ENCODE assay signal across 22 cellular contexts in genomic region chr11:43382614-43383013, GRCh38. TPM values are rescaled to one million over a fixed set of nuclear protein-coding genes. Genes with fewer than 3 reads are reported as not detected.
A peak's percentile ranks its signal among the peaks of the same experiment; 100 is the strongest.
DNase-seq lines count a peak whose midpoint lies in the region; ATAC-seq, FAIRE-seq and TF ChIP-seq lines count a peak whose summit lies in the region.
"Had no signal": no experiment of that assay in that cellular context is flagged by ENCODE, and none has a peak within 500 bp of the region (broad histone marks: within the 10 kb centered on the region; RNA-seq: fewer than 3 reads in every experiment).

No MANE protein-coding gene starts in this region.

- H3K27ac ChIP-seq in SK-N-MC: peak overlapping the region; percentile 54; the same call in 1 of the 2 replicates
- H3K27ac ChIP-seq in K562 (ENCODE audit: extremely low read depth, low read depth, low read length): no peak overlapping the region
- H3K27ac ChIP-seq in right lobe of liver: peak overlapping the region in 1 of 3 donors; percentile 9
- peak overlapping the region; percentile 75 to 82 (median 76) for H3K27ac ChIP-seq in thyroid gland
- H3K27ac ChIP-seq in neuronal stem cell (replicated peaks; ENCODE audit: low read length): no peak overlapping the region
- H3K27ac ChIP-seq: A549 had no signal

- no TSS peak for BruUV-seq in K562 (replicated peaks; lab: Mats Ljungman, UMichigan)

- no peak overlapping the region for H3K4me3 ChIP-seq in SK-N-MC
- H3K4me3 ChIP-seq in K562: no peak overlapping the region
- no peak overlapping the region for H3K4me3 ChIP-seq in right lobe of liver
- H3K4me3 ChIP-seq in thyroid gland (replicated peaks in 1 of 3): no peak overlapping the region
- H3K4me3 ChIP-seq in neuronal stem cell (ENCODE audit: low read length in 2 of 2): no peak overlapping the region
- H3K4me3 ChIP-seq: A549, HAP-1 had no signal

- no peak overlapping the region for H4K8ac ChIP-seq in neuronal stem cell (ENCODE audit: low read depth, low read length)

- H3K14ac ChIP-seq in neuronal stem cell (ENCODE audit: low read length): no peak overlapping the region

- H3K27me3 ChIP-seq in K562 (ENCODE audit: control insufficient read depth in 2 of 2, insufficient read depth in 2 of 2, low read length in 2 of 2): no peaks in the 10 kb centered on the region
- H3K27me3 ChIP-seq in right lobe of liver: no peaks in the 10 kb centered on the region
- no peaks in the 10 kb centered on the region for H3K27me3 ChIP-seq in thyroid gland
- no peaks in the 10 kb centered on the region for H3K27me3 ChIP-seq in neuronal stem cell (ENCODE audit: control insufficient read depth in 3 of 3, insufficient read depth in 3 of 3, low read depth in 1 of 3, low read length in 3 of 3)

- H2BK12ac ChIP-seq in neuronal stem cell (ENCODE audit: low read length): no peak overlapping the region

- ATAC-seq in K562 (no peak), right lobe of liver (peak in 3 of 4 donors; percentile 43 to 69 (median 62)), GM21526 (IDR thresholded peaks at IDR 0.05; ENCODE audit: low FRiP score, unreplicated experiment) (no peak)
- ATAC-seq: A549 had no signal

- POLR2A ChIA-PET in K562 (lab: Yijun Ruan, JAX): no interaction called here

- H4K20me1 ChIP-seq in K562 (replicated peaks; ENCODE audit: control insufficient read depth, insufficient read depth, low read length): 0 out of 2 replicates have a peak, but pooled peaks cover 5% of the 10 kb centered on the region

- intact Hi-C loops in K562 (cut with micrococcal nuclease) (no loop called here), right lobe of liver (cut with DNase I) (no loop called here), thyroid gland (cut with DNase I) (no loop called here)

- TF ChIP-seq RAD21 in K562 (CRISPR knock-in tag; conservative IDR thresholded peaks at IDR 0.05 in 1 of 2, IDR thresholded peaks at IDR 0.05 in 1 of 2): no peak

- H3K9me3 ChIP-seq in SK-N-MC (ENCODE audit: low read depth, low read length) (no peaks in the 10 kb centered on the region), K562 (replicated peaks; ENCODE audit: control insufficient read depth, insufficient read depth, low read depth, low read length) (no peaks in the 10 kb centered on the region), right lobe of liver (no peaks in the 10 kb centered on the region), thyroid gland (no peaks in the 10 kb centered on the region), neuronal stem cell (replicated peaks in 1 of 2; ENCODE audit: control insufficient read depth in 2 of 2, insufficient read depth in 1 of 2, low read depth in 1 of 2, low read length in 2 of 2) (no peaks in the 10 kb centered on the region)
- H3K9me3 ChIP-seq: A549, HAP-1 had no signal

- H2BK120ac ChIP-seq in neuronal stem cell (ENCODE audit: low read depth, low read length): no peak overlapping the region

- CTCF ChIA-PET in K562 (lab: Yijun Ruan, JAX; ENCODE audit: low intra/inter-chr PET ratio): no interaction called here

- no peak overlapping the region for H3K23ac ChIP-seq in neuronal stem cell (ENCODE audit: low read depth, low read length, poor library complexity)

- WGBS in K562 (ENCODE audit: insufficient coverage, low coverage, missing lambda C conversion rate): no CpG with 5 or more reads among the region's 1 CpG
- 90% methylated on average over 1 of the region's 1 CpG for WGBS in right lobe of liver (ENCODE audit: insufficient coverage, low coverage, low lambda C conversion rate, missing lambda C conversion rate)
- WGBS in thyroid gland, 2 donors: 35 to 38% methylated on average over 1 of the region's 1 CpG
- no CpG with 5 or more reads among the region's 1 CpG for WGBS in neuronal stem cell (ENCODE audit: extremely low coverage in 2 of 2, insufficient read length in 2 of 2, insufficient replicate concordance in 1 of 2), 2 donors

- H3K9me1 ChIP-seq in K562 (ENCODE audit: control insufficient read depth, insufficient read depth, low read length): no peaks in the 10 kb centered on the region

- peaks cover 17% of the 10 kb centered on the region for H3K79me2 ChIP-seq in K562 (ENCODE audit: control insufficient read depth, insufficient read depth, low read length)

- no peak for TF ChIP-seq EP300 in K562 (IDR thresholded peaks at IDR 0.05; ENCODE audit: low read length)

- no peak overlapping the region for H3K4ac ChIP-seq in neuronal stem cell (ENCODE audit: low read length)

- in situ Hi-C loops in K562 (cut with MboI): no loop called here

- no peak for DNase-seq in SK-N-MC (ENCODE audit: low read depth, low spot score)
- no peak for DNase-seq in K562 (ENCODE audit: extremely low read depth in 1 of 4, low spot score in 3 of 4)
- DNase-seq in right lobe of liver: no peak
- DNase-seq in thyroid gland: peak in 1 of 2 donors; percentile 21
- no peak for DNase-seq in neuronal stem cell (ENCODE audit: low spot score)
- DNase-seq in ecto neural progenitor cell (ENCODE audit: low spot score): no peak
- DNase-seq: 8988T; C1 segment of cervical spinal cord; Calu3; CD4-positive, alpha-beta memory T cell; COR-L47; DMS53; DMS79 treated with DMSO at 0.1 percent for 48 hours; GF-D8; GOT3; HFFc6 had no signal

- TF ChIP-seq POLR2A in K562 (conservative IDR thresholded peaks at IDR 0.05) (no peak), right lobe of liver (IDR thresholded peaks at IDR 0.05) (no peak), thyroid gland (IDR thresholded peaks at IDR 0.05) (no peak)

- H3K4me2 ChIP-seq in K562 (ENCODE audit: insufficient read depth, low read length): no peak overlapping the region
- no peak overlapping the region for H3K4me2 ChIP-seq in neuronal stem cell (ENCODE audit: insufficient read depth, low read length, poor library complexity, severe bottlenecking)
- H3K4me2 ChIP-seq: A549 had no signal

- H2AFZ ChIP-seq in K562 (ENCODE audit: low read depth, low read length) (no peak overlapping the region), neuronal stem cell (ENCODE audit: low read length) (no peak overlapping the region)

- TF ChIP-seq CTCF in K562 (IDR thresholded peaks at IDR 0.05 in 2 of 3, conservative IDR thresholded peaks at IDR 0.05 in 1 of 3; ENCODE audit: insufficient read depth in 2 of 3, low read depth in 1 of 3, low read length in 3 of 3): no peak
- no peak for TF ChIP-seq CTCF in right lobe of liver (IDR thresholded peaks at IDR 0.05)
- no peak for TF ChIP-seq CTCF in thyroid gland (IDR thresholded peaks at IDR 0.05)

- H2BK5ac ChIP-seq in neuronal stem cell (ENCODE audit: low read length): no peak overlapping the region

- no peak overlapping the region for H2BK15ac ChIP-seq in neuronal stem cell (ENCODE audit: low read length)

- no peak overlapping the region for H4K91ac ChIP-seq in neuronal stem cell (ENCODE audit: low read depth, low read length, poor library complexity)

- no peak overlapping the region for H3K9ac ChIP-seq in SK-N-MC (ENCODE audit: insufficient read length)
- no peak overlapping the region for H3K9ac ChIP-seq in K562 (ENCODE audit: insufficient read depth in 1 of 2, low read depth in 2 of 2, low read length in 2 of 2)
- H3K9ac ChIP-seq in neuronal stem cell (ENCODE audit: low read depth, low read length, poor library complexity): no peak overlapping the region

- H3K4me1 ChIP-seq in K562 (replicated peaks in 1 of 2; ENCODE audit: control insufficient read depth in 2 of 2, insufficient read depth in 2 of 2, low read length in 2 of 2): peaks cover 0 to 8% of the 10 kb centered on the region in 2 experiments; a peak in 3 of 5 replicates
- peaks cover 0 to 11% (median 4%) of the 10 kb centered on the region in 4 donors for H3K4me1 ChIP-seq in right lobe of liver
- peaks cover 13 to 24% of the 10 kb centered on the region in 2 donors for H3K4me1 ChIP-seq in thyroid gland
- no peaks in the 10 kb centered on the region for H3K4me1 ChIP-seq in neuronal stem cell (ENCODE audit: control insufficient read depth in 2 of 2, insufficient read depth in 1 of 2, low read depth in 1 of 2, low read length in 2 of 2)
- H3K4me1 ChIP-seq: A549, HAP-1 had no signal

- peaks cover 56% of the 10 kb centered on the region for H3K36me3 ChIP-seq in SK-N-MC (ENCODE audit: insufficient read depth, low read length)
- H3K36me3 ChIP-seq in K562 (ENCODE audit: control insufficient read depth, insufficient read depth, low read length): peaks cover 46% of the 10 kb centered on the region
- H3K36me3 ChIP-seq in right lobe of liver: no peaks in the 10 kb centered on the region
- no peaks in the 10 kb centered on the region for H3K36me3 ChIP-seq in thyroid gland
- peaks cover 9 to 87% of the 10 kb centered on the region in 2 donors for H3K36me3 ChIP-seq in neuronal stem cell (replicated peaks in 1 of 2; ENCODE audit: control insufficient read depth in 2 of 2, insufficient read depth in 2 of 2, low read length in 2 of 2)

- H2AK5ac ChIP-seq in neuronal stem cell (ENCODE audit: low read depth, low read length): no peak overlapping the region

- no peaks in the 10 kb centered on the region for H3K79me1 ChIP-seq in neuronal stem cell (ENCODE audit: low read depth, low read length)

- H3K18ac ChIP-seq in neuronal stem cell (ENCODE audit: low read length): no peak overlapping the region

- FAIRE-seq in K562 (lab: Jason Lieb, UNC): no peak
- FAIRE-seq: GM12891, GM18507, H54 had no signal

TF ChIP-seq in K562, 482 proteins besides CTCF, POLR2A, EP300 and RAD21 (continues in another document):
- TF ChIP-seq MAFK (IDR thresholded peaks at IDR 0.05; ENCODE audit: low read length) (no peak), ETV5 (CRISPR knock-in tag; IDR thresholded peaks at IDR 0.05; ENCODE audit: low read depth) (no peak), C11orf30 (IDR thresholded peaks at IDR 0.05; ENCODE audit: low read depth) (0 out of 2 replicates have a peak, but pooled peaks have one; percentile 20)

RNA-seq across cellular contexts. Expression of gene TTC17, which starts 23.9 kb away (rescaled TPM):
- 231 and 661 TPM in 2 replicates for total RNA-seq in K562 (2011; cell fraction: chromatin; rRNA removed; ENCODE audit: low replicate concordance)
- total RNA-seq in K562 (2011; cell fraction: nucleolus; rRNA removed): 108 and 153 TPM in 2 replicates
- total RNA-seq in K562 (2011; cell fraction: nucleoplasm; rRNA removed): 241 and 304 TPM in 2 replicates
- total RNA-seq in K562 (2014; rRNA removed): 41.3 and 42.6 TPM in 2 replicates
- 71.2 and 76.4 TPM in 2 replicates for total RNA-seq in K562 (2014; rRNA removed; fragmentation: Illumina TruSeq; extraction: Trizol)
- 64.8 and 69.6 TPM in 2 replicates for total RNA-seq in K562 (2015; rRNA removed; fragmentation: Illumina TruSeq; extraction: Trizol)
- 41.3 and 41.4 TPM in 2 replicates for total RNA-seq in K562 (2021)
- 99.1 and 124 TPM in 2 replicates for polyA plus RNA-seq in K562 (2011; rRNA removed)
- 35.8 and 57.9 TPM in 2 replicates for polyA plus RNA-seq in K562 (2011; cell fraction: cytosol; rRNA removed)
- polyA plus RNA-seq in K562 (2011; cell fraction: nucleus; rRNA removed): 328 and 363 TPM in 2 replicates
- 26.0 and 57.7 TPM in 2 replicates for polyA plus RNA-seq in K562 (2012)
- polyA plus RNA-seq in K562 (2014; fragmentation: Illumina TruSeq; extraction: Trizol): 46.8 and 58.0 TPM in 2 replicates
- 10 to 100 TPM; 19.7 to 29.5 TPM for polyA plus RNA-seq in K562 (2014; fragmentation: Nextera tagmentation; extraction: Ambion mirVana)
- 48.3 and 53.3 TPM in 2 replicates for polyA plus RNA-seq in K562 (2014; rRNA removed)
- polyA minus RNA-seq in K562 (2011; rRNA and poly(A)+ RNA removed): 183 and 234 TPM in 2 replicates
- polyA minus RNA-seq in K562 (2011; cell fraction: cytosol; rRNA and poly(A)+ RNA removed): 25.2 and 32.9 TPM in 2 replicates
- 165 and 260 TPM in 2 replicates for polyA minus RNA-seq in K562 (2011; cell fraction: nucleus; rRNA and poly(A)+ RNA removed)
- total RNA-seq in right lobe of liver: 10 to 100 TPM; 33.9 to 70.2 (median 48.5) TPM
- 100 to 1,000 TPM; 143 to 258 (median 192) TPM for total RNA-seq in thyroid gland
- polyA plus RNA-seq in neuronal stem cell (2013, experiment 1 of 2): 92.5 TPM
- 95.8 TPM for polyA plus RNA-seq in neuronal stem cell (2013, experiment 2 of 2)

Comparison
In these comparisons a context has a peak if more than half of its experiments do, and no peak if none do; other contexts are left out.
1. H3K27ac ChIP-seq: peak in SK-N-MC (single experiment) and thyroid gland (3 of 3); none in K562 (single experiment) and neuronal stem cell (single experiment).
2. ATAC-seq: peak in right lobe of liver (3 of 4); none in K562 (single experiment) and GM21526 (single experiment).